Comparison of ENCODE assay signal across 34 cellular contexts in genomic region chr2:100601661-100602060, GRCh38.
"Had no signal": no experiment of that assay in that cellular context is flagged by ENCODE, and none has a peak within 500 bp of the region (broad histone marks: within the 10 kb centered on the region; RNA-seq: fewer than 3 reads in every experiment).

No MANE protein-coding gene starts in this region.

- FAIRE-seq: astrocyte, bronchial epithelial cell, frontal cortex had no signal

- H3K27ac Mint-ChIP-seq: activated B cell treated with CpG ODN at 0.5 μM for 24 hours; activated CD8-positive, alpha-beta T cell treated with anti-CD3 and anti-CD28 coated beads for 36 hours; activated naive CD8-positive, alpha-beta T cell; activated T-helper 17 cell treated with anti-CD3 and anti-CD28 coated beads, Interleukin-2, amount 50 U/mL, for 72 hours; dendritic cell treated with granulocyte-macrophage colony-stimulating factor and Interleukin-4, amounts not matched to agents 40 ng/mL and 50 ng/mL, for 4 days; endodermal cell; T-helper 1 cell treated with Interleukin-12 subunit alpha and Interleukin-12 subunit beta and Interleukin-4 antibody, amounts not matched to agents 30 μg/mL and 1 μg/mL, for 36 hours; T-helper 2 cell treated with Interferon-gamma antibody and Interleukin-4, amounts not matched to agents 5 μg/mL and 100 μg/mL, for 36 hours had no signal

- H3K36me3 ChIP-seq: brain microvascular endothelial cell, heart left ventricle, WERI-Rb-1 had no signal

- DNase-seq: activated B cell treated with CpG ODN at 0.5 μM for 24 hours; activated CD4-positive, alpha-beta T cell treated with anti-CD3 and anti-CD28 coated beads for 48 hours; activated CD4-positive, alpha-beta T cell treated with anti-CD3 and anti-CD28 coated beads, Interleukin-2, amount 50 U/mL, for 1 hour; activated CD4-positive, alpha-beta T cell treated with anti-CD3 and anti-CD28 coated beads, Interleukin-2, amount 50 U/mL, for 48 hours; activated CD8-positive, alpha-beta memory T cell treated with anti-CD3 and anti-CD28 coated beads for 24 hours; activated CD8-positive, alpha-beta T cell treated with anti-CD3 and anti-CD28 coated beads for 36 hours; activated effector memory CD4-positive, alpha-beta T cell treated with Interleukin-2 at 50 U/mL for 16 hours; activated gamma-delta T cell treated with Interleukin-2 at 50 U/mL for 16 hours; activated naive CD4-positive, alpha-beta T cell treated with anti-CD3 and anti-CD28 coated beads, Interleukin-2, amount 50 U/mL, for 16 hours; activated naive CD4-positive, alpha-beta T cell treated with Interleukin-2 at 50 U/mL for 16 hours; activated T-cell treated with anti-CD3 and anti-CD28 coated beads, Interleukin-2, amount 50 U/mL, for 4 hours; amniotic stem cell; anterior cingulate cortex; brain microvascular endothelial cell; dorsolateral prefrontal cortex; effector memory CD4-positive, alpha-beta T cell; endodermal cell; foreskin fibroblast; glutamatergic neuron; heart left ventricle; T1000; WERI-Rb-1 had no signal

- H3K4me3 Mint-ChIP-seq: activated B cell treated with CpG ODN at 0.5 μM for 24 hours; activated CD8-positive, alpha-beta T cell treated with anti-CD3 and anti-CD28 coated beads for 36 hours; activated naive CD8-positive, alpha-beta T cell; activated T-cell treated with anti-CD3 and anti-CD28 coated beads, Interleukin-2, amount 50 U/mL, for 4 hours; activated T-helper 17 cell treated with anti-CD3 and anti-CD28 coated beads, Interleukin-2, amount 50 U/mL, for 72 hours; central memory CD8-positive, alpha-beta T cell; dendritic cell treated with granulocyte-macrophage colony-stimulating factor and Interleukin-4, amounts not matched to agents 40 ng/mL and 50 ng/mL, for 4 days; endodermal cell; T-helper 1 cell treated with Interleukin-12 subunit alpha and Interleukin-12 subunit beta and Interleukin-4 antibody, amounts not matched to agents 30 μg/mL and 1 μg/mL, for 36 hours; T-helper 2 cell treated with Interferon-gamma antibody and Interleukin-4, amounts not matched to agents 5 μg/mL and 100 μg/mL, for 36 hours had no signal

- H3K36me3 Mint-ChIP-seq: activated naive CD8-positive, alpha-beta T cell had no signal

- ATAC-seq: activated CD4-positive, CD25-positive, alpha-beta regulatory T cell treated with anti-CD3 and anti-CD28 coated beads, Interleukin-2, amount 50 U/mL, for 24 hours; activated CD8-positive, alpha-beta T cell treated with anti-CD3 and anti-CD28 coated beads for 36 hours; activated T-cell treated with anti-CD3 and anti-CD28 coated beads, Interleukin-2, amount 50 U/mL, for 4 hours; activated T-helper 17 cell treated with anti-CD3 and anti-CD28 coated beads, Interleukin-2, amount 50 U/mL, for 72 hours; esophagus mucosa; heart left ventricle had no signal

- H3K27ac ChIP-seq: brain microvascular endothelial cell, coronary artery, dorsolateral prefrontal cortex, heart left ventricle, WERI-Rb-1 had no signal

- H3K4me3 ChIP-seq: coronary artery, dorsolateral prefrontal cortex, heart left ventricle had no signal

- H3K27me3 ChIP-seq: brain microvascular endothelial cell, dorsolateral prefrontal cortex, heart left ventricle had no signal

- H3K27me3 Mint-ChIP-seq: activated CD8-positive, alpha-beta T cell treated with anti-CD3 and anti-CD28 coated beads for 36 hours; activated naive CD8-positive, alpha-beta T cell; activated T-helper 17 cell treated with anti-CD3 and anti-CD28 coated beads, Interleukin-2, amount 50 U/mL, for 72 hours had no signal

- H3K9me3 ChIP-seq: heart left ventricle had no signal

- H3K4me1 Mint-ChIP-seq: activated T-helper 17 cell treated with anti-CD3 and anti-CD28 coated beads, Interleukin-2, amount 50 U/mL, for 72 hours had no signal

- H3K9me3 Mint-ChIP-seq: activated B cell treated with CpG ODN at 0.5 μM for 24 hours; activated CD8-positive, alpha-beta T cell treated with anti-CD3 and anti-CD28 coated beads for 36 hours; activated T-cell treated with anti-CD3 and anti-CD28 coated beads, Interleukin-2, amount 50 U/mL, for 4 hours; activated T-helper 17 cell treated with anti-CD3 and anti-CD28 coated beads, Interleukin-2, amount 50 U/mL, for 72 hours; central memory CD8-positive, alpha-beta T cell; dendritic cell treated with granulocyte-macrophage colony-stimulating factor and Interleukin-4, amounts not matched to agents 40 ng/mL and 50 ng/mL, for 4 days; endodermal cell; T-helper 1 cell treated with Interleukin-12 subunit alpha and Interleukin-12 subunit beta and Interleukin-4 antibody, amounts not matched to agents 30 μg/mL and 1 μg/mL, for 36 hours; T-helper 2 cell treated with Interferon-gamma antibody and Interleukin-4, amounts not matched to agents 5 μg/mL and 100 μg/mL, for 36 hours had no signal
